ENCODE assay signal across 8 cellular contexts in genomic region chr6:106085687-106085983, GRCh38. TPM values are rescaled to one million over a fixed set of nuclear protein-coding genes. Genes with fewer than 3 reads are reported as not detected.
DNase-seq lines count a peak whose midpoint lies in the region; ATAC-seq, FAIRE-seq and TF ChIP-seq lines count a peak whose summit lies in the region.

No MANE protein-coding gene starts in this region.

- no peaks in the 10 kb centered on the region for H3K9me3 ChIP-seq in astrocyte (ENCODE audit: insufficient read depth, low read depth, low read length)
- H3K9me3 ChIP-seq in right lobe of liver: no peaks in the 10 kb centered on the region
- H3K9me3 ChIP-seq in tibial artery: no peaks in the 10 kb centered on the region

- DNase-seq in activated T-cell treated with anti-CD3 and anti-CD28 coated beads, Interleukin-2, amount 50 U/mL, for 24 hours: no peak
- no peak for DNase-seq in activated T-cell treated with anti-CD3 and anti-CD28 coated beads, Interleukin-2, amount 50 U/mL, for 1 hour
- DNase-seq in astrocyte (ENCODE audit: low read depth) (no peak), right lobe of liver (no peak), tibial artery (no peak), NCI-H2171 treated with DMSO at 0.1 percent for 48 hours (lab: John Stamatoyannopoulos, UW) (no peak), NK-92 (lab: John Stamatoyannopoulos, UW; ENCODE audit: unreplicated experiment) (no peak), COR-L47 (lab: John Stamatoyannopoulos, UW) (no peak)

- H3K36me3 ChIP-seq in astrocyte (ENCODE audit: insufficient read depth, low read length) (no peaks in the 10 kb centered on the region), right lobe of liver (no peaks in the 10 kb centered on the region), tibial artery (no peaks in the 10 kb centered on the region)

- no peak for TF ChIP-seq POLR2A in right lobe of liver (IDR thresholded peaks at IDR 0.05)

- H3K4me1 ChIP-seq in astrocyte (ENCODE audit: insufficient read depth, low read length) (peaks cover 48% of the 10 kb centered on the region), right lobe of liver (peaks cover 0 to 11% (median 0%) of the 10 kb centered on the region in 4 donors), tibial artery (peaks cover 0 to 26% (median 10%) of the 10 kb centered on the region in 4 donors)

- FAIRE-seq in astrocyte (lab: Jason Lieb, UNC): no peak

- H3K4me2 ChIP-seq in astrocyte (ENCODE audit: low read length): peak overlapping the region; percentile 89

- peak overlapping the region; percentile 54 for H3K27ac Mint-ChIP-seq in activated T-cell treated with anti-CD3 and anti-CD28 coated beads, Interleukin-2, amount 50 U/mL, for 24 hours
- H3K27ac Mint-ChIP-seq in astrocyte (ENCODE audit: unreplicated experiment): peak overlapping the region; percentile 30

- H3K27ac ChIP-seq in astrocyte (ENCODE audit: low read depth, low read length): peak overlapping the region; percentile 84
- peak overlapping the region in 2 of 3 donors; percentile 22 to 70 for H3K27ac ChIP-seq in right lobe of liver
- no peak overlapping the region for H3K27ac ChIP-seq in tibial artery

- H3K9me3 Mint-ChIP-seq in activated T-cell treated with anti-CD3 and anti-CD28 coated beads, Interleukin-2, amount 50 U/mL, for 24 hours: no peaks in the 10 kb centered on the region
- H3K9me3 Mint-ChIP-seq in astrocyte (ENCODE audit: unreplicated experiment): no peaks in the 10 kb centered on the region

- peak overlapping the region; percentile 83 for H3K4me3 Mint-ChIP-seq in activated T-cell treated with anti-CD3 and anti-CD28 coated beads, Interleukin-2, amount 50 U/mL, for 24 hours
- H3K4me3 Mint-ChIP-seq in astrocyte (ENCODE audit: unreplicated experiment): peak overlapping the region; percentile 89

- H3K4me1 Mint-ChIP-seq in activated T-cell treated with anti-CD3 and anti-CD28 coated beads, Interleukin-2, amount 50 U/mL, for 24 hours (ENCODE audit: low read depth): peaks cover 73% of the 10 kb centered on the region
- H3K4me1 Mint-ChIP-seq in astrocyte (ENCODE audit: low read depth, unreplicated experiment): peaks cover 37% of the 10 kb centered on the region

- intact Hi-C loops in right lobe of liver (cut with DNase I): no loop called here
- intact Hi-C loops in tibial artery (cut with DNase I; ENCODE audit: low total_unique reads): no loop called here

- peak overlapping the region; percentile 70 for H3K4me3 ChIP-seq in astrocyte (ENCODE audit: insufficient read depth, low read depth, low read length)
- peak overlapping the region in 2 of 3 donors; percentile 30 to 42 for H3K4me3 ChIP-seq in right lobe of liver
- H3K4me3 ChIP-seq in tibial artery: peak overlapping the region; percentile 35 to 45

- 8% methylated on average over 6 of the region's 6 CpGs for WGBS in right lobe of liver (ENCODE audit: insufficient coverage, low coverage, low lambda C conversion rate, missing lambda C conversion rate)

- peak overlapping the region; percentile 86 for H3K9ac ChIP-seq in astrocyte (ENCODE audit: low read length)

- H2AFZ ChIP-seq in astrocyte (ENCODE audit: low read depth, low read length): peak overlapping the region; percentile 72

- H3K27me3 Mint-ChIP-seq in activated T-cell treated with anti-CD3 and anti-CD28 coated beads, Interleukin-2, amount 50 U/mL, for 24 hours: peaks cover 56% of the 10 kb centered on the region
- peaks cover 3% of the 10 kb centered on the region for H3K27me3 Mint-ChIP-seq in astrocyte (ENCODE audit: low read depth, unreplicated experiment)

- H3K79me2 ChIP-seq in astrocyte (ENCODE audit: insufficient read depth, low read length): peaks cover 30% of the 10 kb centered on the region

- TF ChIP-seq CTCF in astrocyte (IDR thresholded peaks at IDR 0.05; ENCODE audit: insufficient read depth, low read depth, low read length) (no peak), right lobe of liver (IDR thresholded peaks at IDR 0.05) (no peak), tibial artery (IDR thresholded peaks at IDR 0.05) (no peak)

- ATAC-seq in right lobe of liver: no peak

- H3K27me3 ChIP-seq in astrocyte (ENCODE audit: insufficient read depth, low read length): no peaks in the 10 kb centered on the region
- H3K27me3 ChIP-seq in right lobe of liver: peaks cover 0 to 8% of the 10 kb centered on the region in 2 donors
- H3K27me3 ChIP-seq in tibial artery: peaks cover 0 to 55% of the 10 kb centered on the region in 2 donors

- peaks cover 33% of the 10 kb centered on the region for H3K36me3 Mint-ChIP-seq in activated T-cell treated with anti-CD3 and anti-CD28 coated beads, Interleukin-2, amount 50 U/mL, for 24 hours (ENCODE audit: low read depth)
- no peaks in the 10 kb centered on the region for H3K36me3 Mint-ChIP-seq in astrocyte (ENCODE audit: low read depth, unreplicated experiment)

- no peaks in the 10 kb centered on the region for H4K20me1 ChIP-seq in astrocyte (ENCODE audit: insufficient read depth, low read length)

RNA-seq across cellular contexts. Expression of gene PRDM1, which starts 0.5 kb away (rescaled TPM):
- 10.5 and 11.4 TPM in 2 replicates for total RNA-seq in astrocyte
- total RNA-seq in right lobe of liver: 1 to 10 TPM in 5 of 6 experiments, under 1 TPM in 1; 0.86 to 2.8 (median 1.3) TPM

Comparison
In these comparisons a context has a peak if more than half of its experiments do, and no peak if none do; other contexts are left out.
1. H3K27ac ChIP-seq: peak in astrocyte (single experiment) and right lobe of liver (2 of 3); none in tibial artery (0 of 2).
2. Peak in every context shown above with its lines, with median percentiles within 50 percentile points of each other: H3K4me3 ChIP-seq.